Comparison of ENCODE assay signal across 21 cellular contexts in the genomic region with DNA sequence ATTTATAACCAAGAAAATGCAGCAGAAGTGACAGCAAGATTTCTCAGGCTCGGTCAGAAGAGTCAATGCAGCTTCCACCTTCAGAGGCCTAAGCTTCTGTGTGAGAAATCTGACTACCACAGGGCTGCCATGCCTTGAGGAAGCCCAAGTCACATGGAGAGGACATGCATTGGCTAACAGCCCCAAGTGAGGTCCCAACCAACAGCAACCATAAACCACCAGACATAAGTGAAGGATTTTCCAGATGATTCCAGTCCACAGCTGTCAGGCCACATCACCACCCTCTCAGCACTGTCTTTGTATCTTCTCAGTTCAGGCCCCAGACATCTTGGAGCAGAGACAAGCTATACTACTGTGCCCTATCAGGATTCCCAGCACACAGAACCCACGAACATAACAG. TPM values are rescaled to one million over a fixed set of nuclear protein-coding genes. Genes with fewer than 3 reads are reported as not detected.
"Had no signal": no experiment of that assay in that cellular context is flagged by ENCODE, and none has a peak within 500 bp of the region (broad histone marks: within the 10 kb centered on the region; RNA-seq: fewer than 3 reads in every experiment).

No MANE protein-coding gene starts in this region.

- H3K4me3 ChIP-seq: esophagus squamous epithelium, gastroesophageal sphincter, left lung, lower lobe of right lung, neural progenitor cell, ovary, right lobe of liver, spleen, uterus had no signal

- H3K36me3 Mint-ChIP-seq: immature natural killer cell; memory B cell; natural killer cell; neural progenitor cell; stimulated activated naive B cell treated with anti-CD40 and anti-IgM and Interleukin-4, amounts not matched to agents 10 μg/mL and 1 μg/mL and 100 μg/mL, for 72 hours; type B pancreatic cell had no signal

- H3K4me2 ChIP-seq: neural progenitor cell had no signal

- H3K9ac ChIP-seq: neural progenitor cell had no signal

- H3K9me3 Mint-ChIP-seq: effector memory CD8-positive, alpha-beta T cell; immature natural killer cell; memory B cell; natural killer cell; neural progenitor cell; stimulated activated naive B cell treated with anti-CD40 and anti-IgM and Interleukin-4, amounts not matched to agents 10 μg/mL and 1 μg/mL and 100 μg/mL, for 72 hours; stimulated activated naive CD8-positive, alpha-beta T cell treated with anti-CD3 and anti-CD28 coated beads, Interleukin-15, amount 100 ng/mL, for 72 hours; type B pancreatic cell had no signal

- H3K4me1 Mint-ChIP-seq: memory B cell; stimulated activated naive B cell treated with anti-CD40 and anti-IgM and Interleukin-4, amounts not matched to agents 10 μg/mL and 1 μg/mL and 100 μg/mL, for 72 hours; stimulated activated naive CD8-positive, alpha-beta T cell treated with anti-CD3 and anti-CD28 coated beads, Interleukin-15, amount 100 ng/mL, for 72 hours had no signal

- H3K27ac Mint-ChIP-seq: effector memory CD8-positive, alpha-beta T cell; immature natural killer cell; memory B cell; natural killer cell; neural progenitor cell; stimulated activated naive B cell treated with anti-CD40 and anti-IgM and Interleukin-4, amounts not matched to agents 10 μg/mL and 1 μg/mL and 100 μg/mL, for 72 hours; stimulated activated naive CD8-positive, alpha-beta T cell treated with anti-CD3 and anti-CD28 coated beads, Interleukin-15, amount 100 ng/mL, for 72 hours; type B pancreatic cell had no signal

- H3K4me1 ChIP-seq: esophagus squamous epithelium, gastroesophageal sphincter, left lung, right lobe of liver, spleen, uterus had no signal

- H3K27me3 ChIP-seq: gastroesophageal sphincter, left lung, neural progenitor cell, ovary, right lobe of liver, spleen, uterus had no signal

- H2AFZ ChIP-seq: neural progenitor cell had no signal

- H3K9me3 ChIP-seq: esophagus squamous epithelium, gastroesophageal sphincter, left lung, lower lobe of right lung, ovary, right lobe of liver, spleen, uterus had no signal

- DNase-seq: effector memory CD8-positive, alpha-beta T cell; esophagus squamous epithelium; foreskin fibroblast; immature natural killer cell; left lung; lower lobe of right lung; natural killer cell; ovary; right lobe of liver; spleen; stimulated activated CD4-positive, alpha-beta T cell treated with anti-CD3 and anti-CD28 coated beads, Interleukin-15, amount 100 ng/mL, for 24 hours; stimulated activated CD4-positive, alpha-beta T cell treated with anti-CD3 and anti-CD28 coated beads, Interleukin-1b, Interleukin-23, amount 100 ng/mL, for 48 hours; stimulated activated CD4-positive, alpha-beta T cell treated with anti-CD3 and anti-CD28 coated beads, Interleukin-4, amount 100 ng/mL, for 24 hours; stimulated activated naive B cell treated with anti-CD40 and anti-IgM and Interleukin-4, amounts not matched to agents 10 μg/mL and 1 μg/mL and 100 μg/mL, for 72 hours; stimulated activated naive CD8-positive, alpha-beta T cell treated with anti-CD3 and anti-CD28 coated beads, Interleukin-15, amount 100 ng/mL, for 72 hours; uterus had no signal

- H3K4me3 Mint-ChIP-seq: effector memory CD8-positive, alpha-beta T cell; immature natural killer cell; memory B cell; natural killer cell; neural progenitor cell; stimulated activated naive B cell treated with anti-CD40 and anti-IgM and Interleukin-4, amounts not matched to agents 10 μg/mL and 1 μg/mL and 100 μg/mL, for 72 hours; stimulated activated naive CD8-positive, alpha-beta T cell treated with anti-CD3 and anti-CD28 coated beads, Interleukin-15, amount 100 ng/mL, for 72 hours; type B pancreatic cell had no signal

- H3K27ac ChIP-seq: epithelial cell of prostate, esophagus squamous epithelium, gastroesophageal sphincter, left lung, lower lobe of right lung, neural progenitor cell, ovary, right lobe of liver, spleen, uterus had no signal

- H3K36me3 ChIP-seq: esophagus squamous epithelium, gastroesophageal sphincter, left lung, lower lobe of right lung, neural progenitor cell, ovary, right lobe of liver, spleen, uterus had no signal

RNA-seq across cellular contexts. Expression of a gene that starts 17.8 kb away (rescaled TPM):
- polyA plus RNA-seq: immature natural killer cell had no signal
